Comparison of ENCODE assay signal across 11 cellular contexts in the genomic region with DNA sequence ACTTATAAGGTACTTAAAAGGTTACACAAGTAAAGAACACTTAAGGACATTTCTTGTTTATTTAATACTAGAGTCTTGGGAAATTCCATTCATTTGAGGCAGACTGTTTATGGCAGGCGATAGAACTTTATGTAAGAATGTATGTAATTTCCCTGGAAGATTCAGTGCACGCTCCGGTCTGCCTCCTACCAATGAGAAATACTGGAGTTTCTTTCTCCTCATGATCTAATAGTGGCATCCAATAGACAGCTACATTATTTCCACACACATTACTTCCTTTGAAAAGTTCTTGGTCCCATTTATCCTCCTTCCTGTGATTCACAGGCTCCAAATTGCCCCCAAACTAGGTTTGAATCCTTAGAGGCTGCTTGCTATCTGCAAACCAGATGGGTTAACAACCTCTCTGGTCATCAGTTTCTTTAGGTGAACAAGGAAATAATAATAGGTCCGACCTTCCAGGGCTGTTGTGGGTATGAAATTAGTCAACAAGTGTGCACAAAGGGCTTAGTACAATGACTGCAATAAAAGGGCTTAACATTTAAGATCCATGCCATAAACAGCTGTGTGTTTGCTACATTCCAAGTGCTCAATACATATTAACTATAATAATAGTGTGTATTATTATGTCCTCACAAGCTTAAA. TPM values are rescaled to one million over a fixed set of nuclear protein-coding genes. Genes with fewer than 3 reads are reported as not detected.
DNase-seq lines count a peak whose midpoint lies in the region; ATAC-seq and TF ChIP-seq lines count a peak whose summit lies in the region.
"Had no signal": no experiment of that assay in that cellular context is flagged by ENCODE, and none has a peak within 500 bp of the region (broad histone marks: within the 10 kb centered on the region; RNA-seq: fewer than 3 reads in every experiment).

No MANE protein-coding gene starts in this region.

- ATAC-seq in natural killer cell (no peak), HG03175 (IDR thresholded peaks at IDR 0.05; ENCODE audit: unreplicated experiment) (no peak)
- no peak for ATAC-seq in natural killer cell treated with Interleukin-12 subunit alpha and Interleukin-12 subunit beta and Interleukin-15 and Interleukin-18, amount 100 ng/mL, for 72 hours
- ATAC-seq: activated CD8-positive, alpha-beta T cell treated with anti-CD3 and anti-CD28 coated beads, Interleukin-2, amount 10 ng/mL, durations not matched to agents 7 days and 5 days had no signal

- H3K9ac ChIP-seq in muscle layer of colon (ENCODE audit: low read length): no peak overlapping the region

- no peaks in the 10 kb centered on the region for H3K9me3 ChIP-seq in muscle layer of colon (ENCODE audit: low read length)

- peaks cover 4% of the 10 kb centered on the region for H3K36me3 ChIP-seq in muscle layer of colon (ENCODE audit: insufficient read depth, low read length)

- peak overlapping the region; percentile 46 for H3K27ac ChIP-seq in epithelial cell of prostate
- H3K27ac ChIP-seq in muscle layer of colon (ENCODE audit: low read depth, low read length): peak overlapping the region; percentile 41
- H3K27ac ChIP-seq: SK-N-MC had no signal

- intact Hi-C loops in natural killer cell (cut with micrococcal nuclease): no loop called here

- DNase-seq in natural killer cell (no peak), epithelial cell of prostate (ENCODE audit: low read depth, low spot score) (no peak), OCI-M1 (lab: John Stamatoyannopoulos, UW) (no peak), anterior cingulate cortex (lab: John Stamatoyannopoulos, UW) (no peak), DMS 273 (lab: John Stamatoyannopoulos, UW; ENCODE audit: unreplicated experiment) (no peak)
- no peak for DNase-seq in natural killer cell treated with Interleukin-12 subunit alpha and Interleukin-12 subunit beta and Interleukin-15 and Interleukin-18, amount 100 ng/mL, for 72 hours (ENCODE audit: low spot score)
- DNase-seq: activated CD8-positive, alpha-beta T cell treated with anti-CD3 and anti-CD28 coated beads, Interleukin-2, amount 10 ng/mL, durations not matched to agents 7 days and 5 days; NCI-H2171 had no signal

- no peak overlapping the region for H3K4me3 Mint-ChIP-seq in natural killer cell
- no peak overlapping the region for H3K4me3 Mint-ChIP-seq in natural killer cell treated with Interleukin-12 subunit alpha and Interleukin-12 subunit beta and Interleukin-15 and Interleukin-18, amount 100 ng/mL, for 72 hours
- H3K4me3 Mint-ChIP-seq: activated CD8-positive, alpha-beta T cell treated with anti-CD3 and anti-CD28 coated beads, Interleukin-2, amount 10 ng/mL, durations not matched to agents 7 days and 5 days had no signal

- H3K4me3 ChIP-seq in muscle layer of colon (ENCODE audit: low read depth in 1 of 2, low read length in 2 of 2): no peak overlapping the region
- H3K4me3 ChIP-seq: SK-N-MC had no signal

- H3K9me3 Mint-ChIP-seq in natural killer cell: no peaks in the 10 kb centered on the region
- no peaks in the 10 kb centered on the region for H3K9me3 Mint-ChIP-seq in natural killer cell treated with Interleukin-12 subunit alpha and Interleukin-12 subunit beta and Interleukin-15 and Interleukin-18, amount 100 ng/mL, for 72 hours

- H3K27me3 ChIP-seq in muscle layer of colon (ENCODE audit: control insufficient read depth in 1 of 2, insufficient read depth in 2 of 2, low read length in 2 of 2): no peaks in the 10 kb centered on the region

- H3K36me3 Mint-ChIP-seq in natural killer cell: peaks cover 15% of the 10 kb centered on the region
- peaks cover 13% of the 10 kb centered on the region for H3K36me3 Mint-ChIP-seq in natural killer cell treated with Interleukin-12 subunit alpha and Interleukin-12 subunit beta and Interleukin-15 and Interleukin-18, amount 100 ng/mL, for 72 hours

- H3K27ac Mint-ChIP-seq in natural killer cell: peak overlapping the region; percentile 7 to 60
- peak overlapping the region in 1 of 2 donors; percentile 12 for H3K27ac Mint-ChIP-seq in natural killer cell treated with Interleukin-12 subunit alpha and Interleukin-12 subunit beta and Interleukin-15 and Interleukin-18, amount 100 ng/mL, for 72 hours
- H3K27ac Mint-ChIP-seq: activated CD8-positive, alpha-beta T cell treated with anti-CD3 and anti-CD28 coated beads, Interleukin-2, amount 10 ng/mL, durations not matched to agents 7 days and 5 days had no signal

- peaks cover 4 to 5% of the 10 kb centered on the region in 2 donors for H3K4me1 Mint-ChIP-seq in natural killer cell
- peaks cover 3 to 15% of the 10 kb centered on the region in 2 donors for H3K4me1 Mint-ChIP-seq in natural killer cell treated with Interleukin-12 subunit alpha and Interleukin-12 subunit beta and Interleukin-15 and Interleukin-18, amount 100 ng/mL, for 72 hours (ENCODE audit: low read depth in 2 of 2)

- no peaks in the 10 kb centered on the region for H3K27me3 Mint-ChIP-seq in natural killer cell (ENCODE audit: low read depth in 2 of 2)
- H3K27me3 Mint-ChIP-seq in natural killer cell treated with Interleukin-12 subunit alpha and Interleukin-12 subunit beta and Interleukin-15 and Interleukin-18, amount 100 ng/mL, for 72 hours: no peaks in the 10 kb centered on the region

- peaks cover 28% of the 10 kb centered on the region for H3K4me1 ChIP-seq in muscle layer of colon (ENCODE audit: insufficient read depth, low read length)

- TF ChIP-seq CTCF in natural killer cell (IDR thresholded peaks at IDR 0.05): no peak

RNA-seq across cellular contexts. Expression of a gene that starts 30.7 kb away (rescaled TPM):
- 10 to 100 TPM; 44.9 to 52.2 (median 46.7) TPM for total RNA-seq in natural killer cell
- 10 to 100 TPM; 20.4 to 24.0 TPM for total RNA-seq in natural killer cell treated with Interleukin-12 subunit alpha and Interleukin-12 subunit beta and Interleukin-15 and Interleukin-18, amount 100 ng/mL, for 72 hours

RNA-seq across cellular contexts. Expression of a gene that starts 59.2 kb away (rescaled TPM):
- 1 to 10 TPM in 1 of 3 donors, under 1 TPM in 1, not detected in 1; 0.14 to 2.8 TPM for total RNA-seq in natural killer cell
- total RNA-seq in natural killer cell treated with Interleukin-12 subunit alpha and Interleukin-12 subunit beta and Interleukin-15 and Interleukin-18, amount 100 ng/mL, for 72 hours: 1 to 10 TPM in 1 of 2 donors, not detected in 1; 4.5 TPM
